In genomic region chr16:80997964-80998620, GRCh38 we compare ENCODE assay signal across 14 cellular contexts. TPM values are rescaled to one million over a fixed set of nuclear protein-coding genes. Genes with fewer than 3 reads are reported as not detected.
A peak's percentile ranks its signal among the peaks of the same experiment; 100 is the strongest.
DNase-seq lines count a peak whose midpoint lies in the region; FAIRE-seq and TF ChIP-seq lines count a peak whose summit lies in the region.
"Had no signal": no experiment of that assay in that cellular context is flagged by ENCODE, and none has a peak within 500 bp of the region (broad histone marks: within the 10 kb centered on the region; RNA-seq: fewer than 3 reads in every experiment).

No MANE protein-coding gene starts in this region.

- no peak for FAIRE-seq in small intestine (lab: Jason Lieb, UNC)

- TF ChIP-seq CTCF in OCI-LY7 (conservative IDR thresholded peaks at IDR 0.05; ENCODE audit: low read length) = no peak

- H3K27me3 ChIP-seq in endocrine pancreas (ENCODE audit: control insufficient read depth, insufficient read depth, low read length) (no peaks in the 10 kb centered on the region), small intestine (ENCODE audit: control insufficient read depth in 2 of 2, insufficient read depth in 2 of 2, low read length in 2 of 2) (no peaks in the 10 kb centered on the region)

- H3K9me3 Mint-ChIP-seq in T-helper 2 cell treated with Interferon-gamma antibody and Interleukin-4, amounts not matched to agents 5 μg/mL and 100 μg/mL, for 36 hours = no peaks in the 10 kb centered on the region

- H3K9me2 ChIP-seq in OCI-LY7 (ENCODE audit: insufficient read depth, low read length) = no peaks in the 10 kb centered on the region

- peaks cover 34% of the 10 kb centered on the region for H3K36me3 ChIP-seq in OCI-LY7 (ENCODE audit: insufficient read depth, low read length)
- no peaks in the 10 kb centered on the region for H3K36me3 ChIP-seq in endocrine pancreas (ENCODE audit: control insufficient read depth, insufficient read depth, low read length)
- H3K36me3 ChIP-seq in small intestine (ENCODE audit: control insufficient read depth in 2 of 2, insufficient read depth in 2 of 2, low read length in 2 of 2) = no peaks in the 10 kb centered on the region

- CTCF ChIA-PET in OCI-LY7 (lab: Charles Lee; ENCODE audit: unreplicated experiment) = no interaction called here

- intact Hi-C loops in OCI-LY7 (cut with micrococcal nuclease; ENCODE audit: unreplicated experiment) = no loop called here

- H3K36me3 Mint-ChIP-seq in T-helper 2 cell treated with Interferon-gamma antibody and Interleukin-4, amounts not matched to agents 5 μg/mL and 100 μg/mL, for 36 hours (ENCODE audit: low read depth) = peaks cover 52% of the 10 kb centered on the region

- peaks cover 12% of the 10 kb centered on the region; the same call in 1 of the 2 replicates for H4K20me1 ChIP-seq in OCI-LY7 (ENCODE audit: insufficient read depth, low read length)

- H3K79me2 ChIP-seq in OCI-LY7 (ENCODE audit: insufficient read depth, low read depth, low read length) = peaks cover 93% of the 10 kb centered on the region

- H2AFZ ChIP-seq in OCI-LY7 (ENCODE audit: low read length) = no peak overlapping the region

- H3K4me2 ChIP-seq in OCI-LY7 (ENCODE audit: low read length) = peak overlapping the region; percentile 55

- no TSS peak for BruUV-seq in OCI-LY7 (replicated peaks; lab: Mats Ljungman, UMichigan)

- 76 to 81% (median 80%) methylated on average over 7 of the region's 7 CpGs for WGBS in small intestine, 3 donors

- H3K9ac ChIP-seq in endocrine pancreas (ENCODE audit: control insufficient read depth, insufficient read depth, low read length) = no peak overlapping the region

- peak overlapping the region; percentile 91 for H3K27ac Mint-ChIP-seq in T-helper 2 cell treated with Interferon-gamma antibody and Interleukin-4, amounts not matched to agents 5 μg/mL and 100 μg/mL, for 36 hours

- H3K4me1 Mint-ChIP-seq in T-helper 2 cell treated with Interferon-gamma antibody and Interleukin-4, amounts not matched to agents 5 μg/mL and 100 μg/mL, for 36 hours (ENCODE audit: low read depth) = peaks cover 61% of the 10 kb centered on the region

- H3K27ac ChIP-seq in OCI-LY7 (ENCODE audit: low read depth, low read length, poor library complexity, severe bottlenecking) (no peak overlapping the region), small intestine (ENCODE audit: low read depth in 1 of 2, low read length in 1 of 2) (peak overlapping the region; percentile 14 to 32)

- H3K4me1 ChIP-seq in OCI-LY7 (ENCODE audit: insufficient read depth, low read length, poor library complexity, severe bottlenecking) (peaks cover 19% of the 10 kb centered on the region), endocrine pancreas (ENCODE audit: control insufficient read depth, insufficient read depth, low read length) (peaks cover 10% of the 10 kb centered on the region), small intestine (ENCODE audit: control insufficient read depth in 2 of 2, insufficient read depth in 1 of 2, low read depth in 1 of 2, low read length in 1 of 2) (peaks cover 0 to 10% of the 10 kb centered on the region in 2 donors)

- H3K4me3 ChIP-seq in OCI-LY7 (ENCODE audit: low read depth, low read length, poor library complexity, severe bottlenecking) (peak overlapping the region; percentile 5), endocrine pancreas (ENCODE audit: control insufficient read depth, insufficient read depth, low read length) (peak overlapping the region; percentile 97), small intestine (ENCODE audit: low read depth in 1 of 2, low read length in 2 of 2) (no peak overlapping the region)

- no peaks in the 10 kb centered on the region for H3K27me3 Mint-ChIP-seq in T-helper 2 cell treated with Interferon-gamma antibody and Interleukin-4, amounts not matched to agents 5 μg/mL and 100 μg/mL, for 36 hours (ENCODE audit: low read depth)

- no peaks in the 10 kb centered on the region for H3K9me3 ChIP-seq in OCI-LY7 (ENCODE audit: low read length)
- H3K9me3 ChIP-seq in endocrine pancreas (ENCODE audit: control insufficient read depth, low read length) = no peaks in the 10 kb centered on the region
- no peaks in the 10 kb centered on the region for H3K9me3 ChIP-seq in small intestine (ENCODE audit: control insufficient read depth, low read depth)

- POLR2A ChIA-PET in OCI-LY7 (lab: Charles Lee) = interaction anchor here (0.7 to 1.3 kb wide), 4 partner anchors 9 to 17 kb away, joined by 3 to 6 read pairs (median 6); partner anchors contain the start of genes CENPN and CMC2

- DNase-seq in T-helper 2 cell treated with Interferon-gamma antibody and Interleukin-4, amounts not matched to agents 5 μg/mL and 100 μg/mL, for 36 hours (ENCODE audit: low spot score) = no peak
- no peak for DNase-seq in T-helper 2 cell
- DNase-seq in OCI-LY7 (ENCODE audit: low spot score) = no peak
- no peak for DNase-seq in small intestine
- DNase-seq in SHP77 treated with DMSO at 0.1 percent for 48 hours (lab: John Stamatoyannopoulos, UW) = no peak
- no peak for DNase-seq in cerebellar cortex (ENCODE audit: low spot score)
- no peak for DNase-seq in NCI-H1436 treated with DMSO at 0.1 percent for 48 hours (lab: John Stamatoyannopoulos, UW)
- DNase-seq: activated CD4-positive, CD25-positive, alpha-beta regulatory T cell; Kasumi-1; left cardiac atrium; NCI-H446 treated with DMSO at 0.1 percent for 48 hours; posterior cingulate gyrus; stimulated activated CD4-positive, alpha-beta T cell treated with anti-CD3 and anti-CD28 coated beads, Interleukin-4, amount 100 ng/mL, for 24 hours had no signal

- H3K4me3 Mint-ChIP-seq in T-helper 2 cell treated with Interferon-gamma antibody and Interleukin-4, amounts not matched to agents 5 μg/mL and 100 μg/mL, for 36 hours = peak overlapping the region; percentile 80

RNA-seq across cellular contexts. Expression of gene CMC2, which starts 8.6 kb away (rescaled TPM):
- 61.3 and 99.8 TPM in 2 replicates for total RNA-seq in OCI-LY7 (2014; rRNA removed; shearing (Covaris generic))
- total RNA-seq in OCI-LY7 (2022) = 89.1 and 94.5 TPM in 2 replicates
- polyA plus RNA-seq in small intestine = 100 to 1,000 TPM; 121 to 140 (median 129) TPM

RNA-seq across cellular contexts. Expression of gene CENPN, which starts 8.9 kb away (rescaled TPM):
- total RNA-seq in OCI-LY7 (2014; rRNA removed; shearing (Covaris generic)) = 52.4 and 97.3 TPM in 2 replicates
- 51.8 and 58.8 TPM in 2 replicates for total RNA-seq in OCI-LY7 (2022)
- polyA plus RNA-seq in small intestine = 10 to 100 TPM in 1 of 3 donors, 1 to 10 TPM in 2; 5.8 to 22.9 (median 6.2) TPM

RNA-seq across cellular contexts. Expression of gene ATMIN, which starts 37.5 kb away (rescaled TPM):
- total RNA-seq in OCI-LY7 (2014; rRNA removed; shearing (Covaris generic)) = 13.6 and 15.0 TPM in 2 replicates
- 23.7 and 26.1 TPM in 2 replicates for total RNA-seq in OCI-LY7 (2022)
- polyA plus RNA-seq in small intestine = 10 to 100 TPM; 13.5 to 17.4 (median 13.8) TPM

Comparison
In these comparisons a context has a peak if more than half of its experiments do, and no peak if none do; other contexts are left out.
1. H3K4me3 ChIP-seq: peak in OCI-LY7 (single experiment) and endocrine pancreas (single experiment); none in small intestine (0 of 2).